ENCODE assay signal across 22 cellular contexts in genomic region chr2:50196775-50197482, GRCh38.
"Had no signal": no experiment of that assay in that cellular context is flagged by ENCODE, and none has a peak within 500 bp of the region (broad histone marks: within the 10 kb centered on the region; RNA-seq: fewer than 3 reads in every experiment).

No MANE protein-coding gene starts in this region.

- DNase-seq: activated CD4-positive, alpha-beta T cell treated with anti-CD3 and anti-CD28 coated beads, Interleukin-2, amount 50 U/mL, for 4 hours; activated naive CD8-positive, alpha-beta T cell treated with anti-CD3 and anti-CD28 coated beads for 36 hours; amniotic stem cell; dermis blood vessel endothelial cell; effector memory CD4-positive, alpha-beta T cell; esophagus squamous epithelium; immature natural killer cell; kidney glomerular epithelial cell; left ventricle myocardium superior; naive B cell; stimulated activated CD4-positive, alpha-beta T cell treated with anti-CD3 and anti-CD28 coated beads, Interleukin-12 subunit alpha, Interleukin-12 subunit beta, amount 100 ng/mL, for 4 hours; stimulated activated CD4-positive, alpha-beta T cell treated with anti-CD3 and anti-CD28 coated beads, Interleukin-1b, Interleukin-23, amount 100 ng/mL, for 48 hours; stimulated activated CD8-positive, alpha-beta memory T cell treated with anti-CD3 and anti-CD28 coated beads, Interleukin-4, amount 100 ng/mL, for 48 hours; stimulated activated naive CD4-positive, alpha-beta T cell treated with Interleukin-2 at 50 U/mL for 16 hours; thyroid gland; WERI-Rb-1 had no signal

- H3K9me3 Mint-ChIP-seq: activated naive CD8-positive, alpha-beta T cell treated with anti-CD3 and anti-CD28 coated beads for 36 hours; activated T-helper 1 cell treated with anti-CD3 and anti-CD28 coated beads, Interleukin-12 subunit alpha, Interleukin-12 subunit beta, Interleukin-2, Interleukin-4 antibody, amounts not matched to agents 30 ng/mL and 10 ng/mL and 1 ng/mL, durations not matched to agents 14 hours and 24 hours and 36 hours; memory B cell; neural crest cell had no signal

- H3K27me3 Mint-ChIP-seq: activated naive CD8-positive, alpha-beta T cell treated with anti-CD3 and anti-CD28 coated beads for 36 hours; memory B cell; naive B cell had no signal

- H3K4me3 Mint-ChIP-seq: activated naive CD8-positive, alpha-beta T cell treated with anti-CD3 and anti-CD28 coated beads for 36 hours; activated T-helper 1 cell treated with anti-CD3 and anti-CD28 coated beads, Interleukin-12 subunit alpha, Interleukin-12 subunit beta, Interleukin-2, Interleukin-4 antibody, amounts not matched to agents 30 ng/mL and 10 ng/mL and 1 ng/mL, durations not matched to agents 14 hours and 24 hours and 36 hours; immature natural killer cell; memory B cell; naive B cell; neural crest cell had no signal

- H3K4me3 ChIP-seq: cardiac muscle cell, esophagus squamous epithelium, prostate gland, right atrium auricular region, thyroid gland had no signal

- H3K27ac ChIP-seq: cardiac muscle cell, esophagus squamous epithelium, prostate gland, right atrium auricular region, thyroid gland, WERI-Rb-1 had no signal

- H3K36me3 ChIP-seq: cardiac muscle cell, esophagus squamous epithelium, prostate gland, right atrium auricular region, thyroid gland, WERI-Rb-1 had no signal

- ATAC-seq: left ventricle myocardium superior had no signal

- H3K4me1 Mint-ChIP-seq: activated naive CD8-positive, alpha-beta T cell treated with anti-CD3 and anti-CD28 coated beads for 36 hours; immature natural killer cell; memory B cell; naive B cell; neural crest cell had no signal

- H3K27me3 ChIP-seq: cardiac muscle cell, esophagus squamous epithelium, right atrium auricular region, thyroid gland had no signal

- H3K9me3 ChIP-seq: esophagus squamous epithelium, prostate gland, right atrium auricular region, thyroid gland had no signal

- H3K27ac Mint-ChIP-seq: activated naive CD8-positive, alpha-beta T cell treated with anti-CD3 and anti-CD28 coated beads for 36 hours; activated T-helper 1 cell treated with anti-CD3 and anti-CD28 coated beads, Interleukin-12 subunit alpha, Interleukin-12 subunit beta, Interleukin-2, Interleukin-4 antibody, amounts not matched to agents 30 ng/mL and 10 ng/mL and 1 ng/mL, durations not matched to agents 14 hours and 24 hours and 36 hours; immature natural killer cell; memory B cell; naive B cell had no signal

- H3K4me1 ChIP-seq: esophagus squamous epithelium, prostate gland, right atrium auricular region, thyroid gland had no signal

- H3K36me3 Mint-ChIP-seq: activated naive CD8-positive, alpha-beta T cell treated with anti-CD3 and anti-CD28 coated beads for 36 hours; immature natural killer cell; memory B cell; naive B cell had no signal
